In genomic region chr13:67652887-67653286, GRCh38 we compare ENCODE assay signal across 10 cellular contexts.
"Had no signal": no experiment of that assay in that cellular context is flagged by ENCODE, and none has a peak within 500 bp of the region (broad histone marks: within the 10 kb centered on the region; RNA-seq: fewer than 3 reads in every experiment).

No MANE protein-coding gene starts in this region.

- H3K9ac ChIP-seq: GM23248 had no signal

- ATAC-seq: K562 had no signal

- H2AFZ ChIP-seq: GM23248 had no signal

- H3K27ac ChIP-seq: GM23248 had no signal

- H3K4me3 ChIP-seq: GM23248, K562 had no signal

- FAIRE-seq: H54, HTR-8/SVneo, K562 had no signal

- DNase-seq: GM23248, GOT3, H9, HCEC 1CT, HFFc6, IMR-90, KG1 had no signal
